ENCODE assay signal across 8 cellular contexts in genomic region chr6:141326426-141326825, GRCh38.
DNase-seq lines count a peak whose midpoint lies in the region; ATAC-seq, FAIRE-seq and TF ChIP-seq lines count a peak whose summit lies in the region.

No MANE protein-coding gene starts in this region.

- dilution Hi-C loops in mammary epithelial cell (cut with HindIII; ENCODE audit: low sequenced_read_pairs), result no loop called here

- peak overlapping the region in 2 of 3 experiments; percentile 6 to 18 for H3K4me3 ChIP-seq in mammary epithelial cell (replicated peaks in 1 of 3; ENCODE audit: insufficient read depth in 1 of 3, low read depth in 2 of 3, low read length in 3 of 3)

- in situ Hi-C loops in mammary epithelial cell (cut with MboI; ENCODE audit: low sequenced_read_pairs in 2 of 2), result no loop called here

- H3K36me3 ChIP-seq in mammary epithelial cell (ENCODE audit: insufficient read depth, low read length), result no peaks in the 10 kb centered on the region

- H3K4me2 ChIP-seq in mammary epithelial cell (ENCODE audit: insufficient read depth, low read depth, low read length), result peak overlapping the region; percentile 74

- intact Hi-C loops in mammary epithelial cell (cut with micrococcal nuclease), result loop anchor here (2.0 kb wide), 1 partner anchor 226 kb away; no protein-coding TSS in a partner anchor

- ATAC-seq in GM21717 (IDR thresholded peaks at IDR 0.05; ENCODE audit: unreplicated experiment), result peak; percentile 79

- peak overlapping the region; percentile 72 for H3K9ac ChIP-seq in mammary epithelial cell (ENCODE audit: insufficient read depth, low read length)

- CTCF ChIA-PET in mammary epithelial cell (lab: Charles Lee; ENCODE audit: low non-redundant PET), result interaction anchor here (0.5 to 0.9 kb wide), 2 partner anchors 422 to 1064 kb away, joined by 7 to 9 read pairs; no protein-coding TSS in a partner anchor

- WGBS in mammary epithelial cell (ENCODE audit: low coverage, missing lambda C conversion rate), result 0% methylated on average over 5 of the region's 5 CpGs

- H3K9me3 ChIP-seq in mammary epithelial cell (replicated peaks; ENCODE audit: insufficient read depth, low read length), result no peaks in the 10 kb centered on the region

- no peak overlapping the region for H2AFZ ChIP-seq in mammary epithelial cell (ENCODE audit: low read depth, low read length)

- no peak for TF ChIP-seq CTCF in mammary epithelial cell (conservative IDR thresholded peaks at IDR 0.05 in 1 of 2, IDR thresholded peaks at IDR 0.05 in 1 of 2; ENCODE audit: extremely low read depth in 1 of 2, insufficient read depth in 1 of 2, low read depth in 1 of 2, low read length in 2 of 2)

- H3K27ac ChIP-seq in mammary epithelial cell (ENCODE audit: insufficient read depth, low read depth, low read length), result peak overlapping the region; percentile 99

- BruUV-seq in mammary epithelial cell (replicated peaks; lab: Mats Ljungman, UMichigan), result no TSS peak

- no peaks in the 10 kb centered on the region for H4K20me1 ChIP-seq in mammary epithelial cell (ENCODE audit: insufficient read depth, low read length)

- peaks cover 5% of the 10 kb centered on the region for H3K4me1 ChIP-seq in mammary epithelial cell (ENCODE audit: insufficient read depth, low read length)

- peak; percentile 77 for FAIRE-seq in A204.1 (lab: Jason Lieb, UNC)

- DNase-seq in SHP77 (lab: John Stamatoyannopoulos, UW) (peak; percentile 45 to 60), mammary epithelial cell (peak; percentile 99), myocyte (ENCODE audit: low read depth) (peak; percentile 89), NCI-H128 (lab: John Stamatoyannopoulos, UW; ENCODE audit: unreplicated experiment) (no peak), NCI-H524 treated with DMSO at 0.1 percent for 48 hours (lab: John Stamatoyannopoulos, UW) (no peak), NCI-H446 (lab: John Stamatoyannopoulos, UW) (no peak)

- no peaks in the 10 kb centered on the region for H3K27me3 ChIP-seq in mammary epithelial cell (ENCODE audit: insufficient read depth, low read length)

- H3K79me2 ChIP-seq in mammary epithelial cell (ENCODE audit: insufficient read depth, low read length), result no peaks in the 10 kb centered on the region

Comparison
In these comparisons a context has a peak if more than half of its experiments do, and no peak if none do; other contexts are left out.
1. DNase-seq: peak in SHP77 (2 of 2), mammary epithelial cell (single experiment) and myocyte (single experiment); none in NCI-H128 (single experiment), NCI-H524 treated with DMSO at 0.1 percent for 48 hours (single experiment) and NCI-H446 (0 of 2).